ENCODE assay signal across 8 cellular contexts in the genomic region with DNA sequence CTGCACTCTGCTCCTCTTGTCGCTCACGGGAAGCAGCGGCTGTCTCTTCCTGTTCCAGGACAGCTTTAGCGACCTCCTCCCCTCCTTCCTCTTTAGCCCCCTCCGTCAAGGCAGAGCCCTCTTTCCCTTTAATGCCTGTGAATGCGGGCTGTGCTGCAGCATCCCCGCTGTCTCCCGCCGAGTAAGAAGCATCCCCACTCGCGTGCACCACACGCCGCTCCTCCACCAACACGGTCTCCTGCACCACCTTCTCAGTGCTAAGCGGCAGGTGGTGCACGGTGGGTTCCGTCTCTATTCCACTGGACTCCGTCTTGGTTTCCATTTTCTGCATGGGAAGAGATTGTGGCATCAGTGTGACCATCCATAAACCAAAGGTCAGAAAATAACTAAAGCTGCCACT.
"Had no signal": no experiment of that assay in that cellular context is flagged by ENCODE, and none has a peak within 500 bp of the region (broad histone marks: within the 10 kb centered on the region; RNA-seq: fewer than 3 reads in every experiment).

No MANE protein-coding gene starts in this region.

- H3K4me1 ChIP-seq: HAP-1 had no signal

- FAIRE-seq: HepG2 had no signal

- DNase-seq: H7, HFFc6, KBM-7 had no signal

- H3K27ac ChIP-seq: HL-60 had no signal

- ATAC-seq: HCT116, HepG2 had no signal

- H3K4me3 ChIP-seq: HAP-1 had no signal

- H3K27ac Mint-ChIP-seq: HFFc6, IgD-negative memory B cell had no signal

- H3K9me3 ChIP-seq: HAP-1 had no signal

- H3K27me3 Mint-ChIP-seq: IgD-negative memory B cell had no signal

- H3K4me3 Mint-ChIP-seq: HFFc6, IgD-negative memory B cell had no signal

- H3K36me3 Mint-ChIP-seq: IgD-negative memory B cell had no signal
